In genomic region chr21:43740497-43741156, GRCh38 we compare ENCODE assay signal across 8 cellular contexts. TPM values are rescaled to one million over a fixed set of nuclear protein-coding genes. Genes with fewer than 3 reads are reported as not detected.
DNase-seq lines count a peak whose midpoint lies in the region; ATAC-seq and TF ChIP-seq lines count a peak whose summit lies in the region.

No MANE protein-coding gene starts in this region.

- no peaks in the 10 kb centered on the region for H3K9me3 Mint-ChIP-seq in activated naive CD8-positive, alpha-beta T cell treated with anti-CD3 and anti-CD28 coated beads, Interleukin-2, amount 10 ng/mL, durations not matched to agents 7 days and 5 days
- H3K9me3 Mint-ChIP-seq in activated naive CD8-positive, alpha-beta T cell treated with anti-CD3 and anti-CD28 coated beads, Interleukin-2, amount 50 U/mL, for 24 hours, result no peaks in the 10 kb centered on the region
- no peaks in the 10 kb centered on the region for H3K9me3 Mint-ChIP-seq in type B pancreatic cell
- no peaks in the 10 kb centered on the region for H3K9me3 Mint-ChIP-seq in T-helper 2 cell treated with Interferon-gamma antibody and Interleukin-4, amounts not matched to agents 5 μg/mL and 100 μg/mL, for 36 hours

- POLR2A ChIA-PET in activated naive CD8-positive, alpha-beta T cell treated with anti-CD3 and anti-CD28 coated beads, Interleukin-2, amount 10 ng/mL, durations not matched to agents 7 days and 5 days (lab: Charles Lee), result no interaction called here

- peaks cover 0 to 20% of the 10 kb centered on the region in 2 donors for H3K36me3 ChIP-seq in adrenal gland (replicated peaks in 1 of 2)

- peak; percentile 26 for ATAC-seq in activated naive CD8-positive, alpha-beta T cell treated with anti-CD3 and anti-CD28 coated beads, Interleukin-2, amount 10 ng/mL, durations not matched to agents 7 days and 5 days (ENCODE audit: low read depth)
- no peak for ATAC-seq in activated naive CD8-positive, alpha-beta T cell treated with anti-CD3 and anti-CD28 coated beads, Interleukin-2, amount 50 U/mL, for 24 hours
- no peak for ATAC-seq in GM18505 (IDR thresholded peaks at IDR 0.05; ENCODE audit: unreplicated experiment)

- 34 to 56% (median 43%) methylated on average over 5 to 24 of the region's 25 CpGs for WGBS in adrenal gland, 4 donors

- H3K4me1 Mint-ChIP-seq in activated naive CD8-positive, alpha-beta T cell treated with anti-CD3 and anti-CD28 coated beads, Interleukin-2, amount 10 ng/mL, durations not matched to agents 7 days and 5 days, result peaks cover 2% of the 10 kb centered on the region
- no peaks in the 10 kb centered on the region for H3K4me1 Mint-ChIP-seq in activated naive CD8-positive, alpha-beta T cell treated with anti-CD3 and anti-CD28 coated beads, Interleukin-2, amount 50 U/mL, for 24 hours
- H3K4me1 Mint-ChIP-seq in type B pancreatic cell (ENCODE audit: unreplicated experiment), result peaks cover 20% of the 10 kb centered on the region
- no peaks in the 10 kb centered on the region for H3K4me1 Mint-ChIP-seq in T-helper 2 cell treated with Interferon-gamma antibody and Interleukin-4, amounts not matched to agents 5 μg/mL and 100 μg/mL, for 36 hours (ENCODE audit: low read depth)

- H3K27me3 ChIP-seq in adrenal gland, result no peaks in the 10 kb centered on the region

- peaks cover 17% of the 10 kb centered on the region for H3K36me3 Mint-ChIP-seq in activated naive CD8-positive, alpha-beta T cell treated with anti-CD3 and anti-CD28 coated beads, Interleukin-2, amount 10 ng/mL, durations not matched to agents 7 days and 5 days
- peaks cover 12% of the 10 kb centered on the region for H3K36me3 Mint-ChIP-seq in activated naive CD8-positive, alpha-beta T cell treated with anti-CD3 and anti-CD28 coated beads, Interleukin-2, amount 50 U/mL, for 24 hours (ENCODE audit: low read depth)
- H3K36me3 Mint-ChIP-seq in type B pancreatic cell, result peaks cover 7% of the 10 kb centered on the region
- H3K36me3 Mint-ChIP-seq in T-helper 2 cell treated with Interferon-gamma antibody and Interleukin-4, amounts not matched to agents 5 μg/mL and 100 μg/mL, for 36 hours (ENCODE audit: low read depth), result peaks cover 8% of the 10 kb centered on the region

- TF ChIP-seq POLR2A in adrenal gland (IDR thresholded peaks at IDR 0.05) (peak in 1 of 2 donors; percentile 52), GM18505 (IDR thresholded peaks at IDR 0.05; ENCODE audit: borderline replicate concordance, extremely low read depth, insufficient read depth, insufficient read length) (no peak)

- peak overlapping the region in 4 of 5 donors; percentile 25 to 70 (median 60) for H3K27ac ChIP-seq in adrenal gland

- TF ChIP-seq CTCF in adrenal gland (IDR thresholded peaks at IDR 0.05) (no peak), type B pancreatic cell (conservative IDR thresholded peaks at IDR 0.05) (no peak)

- intact Hi-C loops in adrenal gland (cut with DNase I), result no loop called here

- peak overlapping the region; percentile 38 for H3K27ac Mint-ChIP-seq in activated naive CD8-positive, alpha-beta T cell treated with anti-CD3 and anti-CD28 coated beads, Interleukin-2, amount 10 ng/mL, durations not matched to agents 7 days and 5 days
- no peak overlapping the region for H3K27ac Mint-ChIP-seq in activated naive CD8-positive, alpha-beta T cell treated with anti-CD3 and anti-CD28 coated beads, Interleukin-2, amount 50 U/mL, for 24 hours
- H3K27ac Mint-ChIP-seq in type B pancreatic cell, result peak overlapping the region; percentile 94
- no peak overlapping the region for H3K27ac Mint-ChIP-seq in T-helper 2 cell treated with Interferon-gamma antibody and Interleukin-4, amounts not matched to agents 5 μg/mL and 100 μg/mL, for 36 hours

- H3K27me3 Mint-ChIP-seq in activated naive CD8-positive, alpha-beta T cell treated with anti-CD3 and anti-CD28 coated beads, Interleukin-2, amount 10 ng/mL, durations not matched to agents 7 days and 5 days, result no peaks in the 10 kb centered on the region
- H3K27me3 Mint-ChIP-seq in activated naive CD8-positive, alpha-beta T cell treated with anti-CD3 and anti-CD28 coated beads, Interleukin-2, amount 50 U/mL, for 24 hours, result no peaks in the 10 kb centered on the region
- peaks cover 3% of the 10 kb centered on the region for H3K27me3 Mint-ChIP-seq in type B pancreatic cell
- H3K27me3 Mint-ChIP-seq in T-helper 2 cell treated with Interferon-gamma antibody and Interleukin-4, amounts not matched to agents 5 μg/mL and 100 μg/mL, for 36 hours (ENCODE audit: low read depth), result no peaks in the 10 kb centered on the region

- peaks cover 0 to 6% of the 10 kb centered on the region in 2 donors for H3K4me1 ChIP-seq in adrenal gland (replicated peaks in 1 of 2)

- no peak overlapping the region for H3K4me3 Mint-ChIP-seq in activated naive CD8-positive, alpha-beta T cell treated with anti-CD3 and anti-CD28 coated beads, Interleukin-2, amount 10 ng/mL, durations not matched to agents 7 days and 5 days
- H3K4me3 Mint-ChIP-seq in activated naive CD8-positive, alpha-beta T cell treated with anti-CD3 and anti-CD28 coated beads, Interleukin-2, amount 50 U/mL, for 24 hours, result no peak overlapping the region
- peak overlapping the region; percentile 74 for H3K4me3 Mint-ChIP-seq in type B pancreatic cell
- H3K4me3 Mint-ChIP-seq in T-helper 2 cell treated with Interferon-gamma antibody and Interleukin-4, amounts not matched to agents 5 μg/mL and 100 μg/mL, for 36 hours, result no peak overlapping the region

- H3K4me3 ChIP-seq in adrenal gland, result no peak overlapping the region

- no peak for DNase-seq in activated naive CD8-positive, alpha-beta T cell treated with anti-CD3 and anti-CD28 coated beads, Interleukin-2, amount 10 ng/mL, durations not matched to agents 7 days and 5 days
- no peak for DNase-seq in activated naive CD8-positive, alpha-beta T cell treated with anti-CD3 and anti-CD28 coated beads, Interleukin-2, amount 50 U/mL, for 24 hours
- DNase-seq in adrenal gland (peak in 5 of 7 donors; percentile 44 to 92 (median 80)), kidney tubule cell (ENCODE audit: low spot score) (peak; percentile 42), type B pancreatic cell (ENCODE audit: extremely low spot score, unreplicated experiment) (no peak)
- no peak for DNase-seq in T-helper 2 cell treated with Interferon-gamma antibody and Interleukin-4, amounts not matched to agents 5 μg/mL and 100 μg/mL, for 36 hours (ENCODE audit: low spot score)
- no peak for DNase-seq in activated CD4-positive, alpha-beta T cell treated with anti-CD3 and anti-CD28 coated beads, Interleukin-2, amount 50 U/mL, for 4 hours

- no peaks in the 10 kb centered on the region for H3K9me3 ChIP-seq in adrenal gland (replicated peaks in 1 of 3)

RNA-seq across cellular contexts. Expression of gene PDXK, which starts 21.7 kb away (rescaled TPM):
- total RNA-seq in activated naive CD8-positive, alpha-beta T cell treated with anti-CD3 and anti-CD28 coated beads, Interleukin-2, amount 10 ng/mL, durations not matched to agents 7 days and 5 days, result 100 to 1,000 TPM in 1 of 2 experiments, 10 to 100 TPM in 1; 96.9 to 101 TPM
- total RNA-seq in adrenal gland (100 to 1,000 TPM in 5 of 8 donors, 10 to 100 TPM in 3; 75.3 to 202 (median 123) TPM), type B pancreatic cell (ENCODE audit: low replicate concordance) (94.4 and 160 TPM in 2 replicates)
- 10 to 100 TPM; 76.8 to 98.0 (median 92.5) TPM for polyA plus RNA-seq in adrenal gland

RNA-seq across cellular contexts. Expression of gene CSTB, which starts 35.5 kb away (rescaled TPM):
- total RNA-seq in activated naive CD8-positive, alpha-beta T cell treated with anti-CD3 and anti-CD28 coated beads, Interleukin-2, amount 10 ng/mL, durations not matched to agents 7 days and 5 days, result 10 to 100 TPM; 59.5 to 60.2 TPM
- 10 to 100 TPM in 7 of 8 donors, 1 to 10 TPM in 1; 9.5 to 72.0 (median 39.4) TPM for total RNA-seq in adrenal gland
- 100 to 1,000 TPM; 116 to 143 (median 127) TPM for polyA plus RNA-seq in adrenal gland
- total RNA-seq in type B pancreatic cell (ENCODE audit: low replicate concordance), result 45.4 and 78.2 TPM in 2 replicates

RNA-seq across cellular contexts. Expression of gene RRP1, which starts 48.8 kb away (rescaled TPM):
- 10 to 100 TPM; 28.1 to 28.6 TPM for total RNA-seq in activated naive CD8-positive, alpha-beta T cell treated with anti-CD3 and anti-CD28 coated beads, Interleukin-2, amount 10 ng/mL, durations not matched to agents 7 days and 5 days
- total RNA-seq in adrenal gland (10 to 100 TPM; 12.8 to 24.6 (median 19.8) TPM), type B pancreatic cell (ENCODE audit: low replicate concordance) (29.5 and 43.6 TPM in 2 replicates)
- polyA plus RNA-seq in adrenal gland, result 10 to 100 TPM; 16.5 to 29.8 (median 22.9) TPM

Comparison
In these comparisons a context has a peak if more than half of its experiments do, and no peak if none do; other contexts are left out.
1. H3K27ac Mint-ChIP-seq: peak in activated naive CD8-positive, alpha-beta T cell treated with anti-CD3 and anti-CD28 coated beads, Interleukin-2, amount 10 ng/mL, durations not matched to agents 7 days and 5 days (single experiment) and type B pancreatic cell (single experiment); none in activated naive CD8-positive, alpha-beta T cell treated with anti-CD3 and anti-CD28 coated beads, Interleukin-2, amount 50 U/mL, for 24 hours (single experiment) and T-helper 2 cell treated with Interferon-gamma antibody and Interleukin-4, amounts not matched to agents 5 μg/mL and 100 μg/mL, for 36 hours (single experiment).
2. DNase-seq: peak in adrenal gland (5 of 7) and kidney tubule cell (single experiment); none in activated naive CD8-positive, alpha-beta T cell treated with anti-CD3 and anti-CD28 coated beads, Interleukin-2, amount 10 ng/mL, durations not matched to agents 7 days and 5 days (single experiment), activated naive CD8-positive, alpha-beta T cell treated with anti-CD3 and anti-CD28 coated beads, Interleukin-2, amount 50 U/mL, for 24 hours (single experiment), type B pancreatic cell (single experiment), T-helper 2 cell treated with Interferon-gamma antibody and Interleukin-4, amounts not matched to agents 5 μg/mL and 100 μg/mL, for 36 hours (single experiment) and activated CD4-positive, alpha-beta T cell treated with anti-CD3 and anti-CD28 coated beads, Interleukin-2, amount 50 U/mL, for 4 hours (0 of 2).